Comparison of ENCODE assay signal across 8 cellular contexts in the genomic region with DNA sequence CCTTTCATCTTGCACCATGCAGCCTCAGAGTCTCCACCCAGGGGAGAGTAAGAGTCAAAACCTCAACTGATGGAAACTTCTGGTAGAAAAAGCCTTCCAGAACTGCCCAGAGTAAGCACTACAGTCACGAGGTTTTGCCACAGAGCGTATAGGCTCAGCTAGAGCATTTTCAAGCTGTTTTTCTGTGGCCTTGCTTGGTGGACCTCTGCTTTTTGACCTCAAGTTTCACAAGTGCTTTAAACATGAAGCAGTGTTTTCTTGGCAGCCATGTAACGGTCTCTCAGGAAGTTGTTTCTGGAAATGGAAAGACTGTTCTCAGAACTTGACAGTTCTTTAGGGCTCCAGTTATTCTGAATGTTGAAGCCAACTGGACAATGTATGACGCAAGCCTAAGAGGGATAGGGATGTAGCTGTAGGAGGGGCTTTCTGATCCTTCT.
A peak's percentile ranks its signal among the peaks of the same experiment; 100 is the strongest.
DNase-seq lines count a peak whose midpoint lies in the region; ATAC-seq and TF ChIP-seq lines count a peak whose summit lies in the region.

No MANE protein-coding gene starts in this region.

- no peaks in the 10 kb centered on the region for H3K9me3 Mint-ChIP-seq in osteocyte (ENCODE audit: unreplicated experiment)

- H3K9me3 ChIP-seq in SK-N-SH, result no peaks in the 10 kb centered on the region

- H3K4me2 ChIP-seq in SK-N-SH, result no peak overlapping the region

- no peak overlapping the region for H3K4me3 Mint-ChIP-seq in osteocyte (ENCODE audit: unreplicated experiment)

- no peaks in the 10 kb centered on the region for H3K9me2 ChIP-seq in SK-N-SH

- H3K79me2 ChIP-seq in SK-N-SH (ENCODE audit: insufficient read depth), result no peaks in the 10 kb centered on the region

- no peaks in the 10 kb centered on the region for H3K36me3 Mint-ChIP-seq in osteocyte (ENCODE audit: unreplicated experiment)

- ATAC-seq in GM18867 (IDR thresholded peaks at IDR 0.05; ENCODE audit: unreplicated experiment), result peak; percentile 89
- peak; percentile 74 for ATAC-seq in HG03060 (IDR thresholded peaks at IDR 0.05; ENCODE audit: low read depth, unreplicated experiment)

- H3K4me3 ChIP-seq in astrocyte of the spinal cord (ENCODE audit: low read depth, low read length) (no peak overlapping the region), SK-N-SH (ENCODE audit: low read depth in 2 of 2, low read length in 1 of 2) (no peak overlapping the region)

- POLR2A ChIA-PET in SK-N-SH (lab: Yijun Ruan, JAX), result no interaction called here

- H3K36me3 ChIP-seq in SK-N-SH (replicated peaks in 1 of 2; ENCODE audit: control insufficient read depth in 1 of 2, insufficient read depth in 2 of 2, low read length in 1 of 2), result no peaks in the 10 kb centered on the region

- in situ Hi-C loops in astrocyte of the spinal cord (cut with HindIII; ENCODE audit: low sequenced_read_pairs), result no loop called here

- no peak for TF ChIP-seq EP300 in SK-N-SH (IDR thresholded peaks at IDR 0.05; ENCODE audit: borderline replicate concordance in 1 of 2, low read depth in 1 of 2, low read length in 1 of 2)

- no peak overlapping the region for H2AFZ ChIP-seq in SK-N-SH (ENCODE audit: low read depth)

- H3K27ac ChIP-seq in SK-N-SH (ENCODE audit: low read depth in 2 of 2, low read length in 1 of 2), result no peak overlapping the region

- H3K9ac ChIP-seq in SK-N-SH, result no peak overlapping the region

- peaks cover 37% of the 10 kb centered on the region for H3K4me1 Mint-ChIP-seq in osteocyte (ENCODE audit: unreplicated experiment)

- H4K20me1 ChIP-seq in SK-N-SH (ENCODE audit: insufficient read depth), result no peaks in the 10 kb centered on the region

- peak; percentile 35 for DNase-seq in astrocyte of the spinal cord (ENCODE audit: low read depth, low spot score)
- DNase-seq in pons (ENCODE audit: low spot score), result peak; percentile 62
- DNase-seq in SK-N-SH, result no peak
- no peak for DNase-seq in osteocyte (ENCODE audit: extremely low spot score, unreplicated experiment)
- no peak for DNase-seq in COLO829 (ENCODE audit: low spot score)
- no peak for DNase-seq in NCI-H82 treated with DMSO at 0.1 percent for 48 hours (lab: John Stamatoyannopoulos, UW; ENCODE audit: unreplicated experiment)

- H3K27ac Mint-ChIP-seq in osteocyte (ENCODE audit: unreplicated experiment), result no peak overlapping the region

- no peaks in the 10 kb centered on the region for H3F3A ChIP-seq in SK-N-SH (replicated peaks; ENCODE audit: insufficient read depth)

- CTCF ChIA-PET in SK-N-SH (lab: Yijun Ruan, JAX), result interaction anchor here (0.9 kb wide), 1 partner anchor 139 kb away, joined by 3 read pairs; no protein-coding TSS in a partner anchor

- no peak for TF ChIP-seq RAD21 in SK-N-SH (IDR thresholded peaks at IDR 0.05; ENCODE audit: low read length)

- H3K27me3 ChIP-seq in SK-N-SH (ENCODE audit: insufficient read depth), result no peaks in the 10 kb centered on the region

- H3K4me1 ChIP-seq in SK-N-SH (ENCODE audit: control insufficient read depth in 1 of 2, insufficient read depth in 2 of 2, low read depth in 1 of 2, low read length in 1 of 2), result no peaks in the 10 kb centered on the region; a peak in 1 of 4 replicates

- WGBS in SK-N-SH (ENCODE audit: low lambda C conversion rate), result 88% methylated on average over 4 of the region's 4 CpGs

- H3K27me3 Mint-ChIP-seq in osteocyte (ENCODE audit: unreplicated experiment), result no peaks in the 10 kb centered on the region

- TF ChIP-seq CTCF in astrocyte of the spinal cord (IDR thresholded peaks at IDR 0.05; ENCODE audit: low read depth, low read length) (no peak), SK-N-SH (IDR thresholded peaks at IDR 0.05) (no peak), osteocyte (IDR thresholded peaks at IDR 0.05) (no peak)

TF ChIP-seq in SK-N-SH, 30 proteins besides CTCF, POLR2A, EP300 and RAD21:
- no peak for TF ChIP-seq GATA2 (CRISPR knock-in tag; IDR thresholded peaks at IDR 0.05)
- TF ChIP-seq TAF1 (IDR thresholded peaks at IDR 0.05; ENCODE audit: borderline replicate concordance, low read depth, low read length), result no peak
- no peak for TF ChIP-seq SMC3 (IDR thresholded peaks at IDR 0.05; ENCODE audit: low read depth, low read length)
- TF ChIP-seq, protein P1, sequence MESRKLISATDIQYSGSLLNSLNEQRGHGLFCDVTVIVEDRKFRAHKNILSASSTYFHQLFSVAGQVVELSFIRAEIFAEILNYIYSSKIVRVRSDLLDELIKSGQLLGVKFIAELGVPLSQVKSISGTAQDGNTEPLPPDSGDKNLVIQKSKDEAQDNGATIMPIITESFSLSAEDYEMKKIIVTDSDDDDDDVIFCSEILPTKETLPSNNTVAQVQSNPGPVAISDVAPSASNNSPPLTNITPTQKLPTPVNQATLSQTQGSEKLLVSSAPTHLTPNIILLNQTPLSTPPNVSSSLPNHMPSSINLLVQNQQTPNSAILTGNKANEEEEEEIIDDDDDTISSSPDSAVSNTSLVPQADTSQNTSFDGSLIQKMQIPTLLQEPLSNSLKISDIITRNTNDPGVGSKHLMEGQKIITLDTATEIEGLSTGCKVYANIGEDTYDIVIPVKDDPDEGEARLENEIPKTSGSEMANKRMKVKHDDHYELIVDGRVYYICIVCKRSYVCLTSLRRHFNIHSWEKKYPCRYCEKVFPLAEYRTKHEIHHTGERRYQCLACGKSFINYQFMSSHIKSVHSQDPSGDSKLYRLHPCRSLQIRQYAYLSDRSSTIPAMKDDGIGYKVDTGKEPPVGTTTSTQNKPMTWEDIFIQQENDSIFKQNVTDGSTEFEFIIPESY (IDR thresholded peaks at IDR 0.05; ENCODE audit: borderline replicate concordance, low read depth), result no peak
- no peak for TF ChIP-seq IRF3 (IDR thresholded peaks at IDR 0.05; ENCODE audit: low read depth, low read length)
- TF ChIP-seq, protein P2, sequence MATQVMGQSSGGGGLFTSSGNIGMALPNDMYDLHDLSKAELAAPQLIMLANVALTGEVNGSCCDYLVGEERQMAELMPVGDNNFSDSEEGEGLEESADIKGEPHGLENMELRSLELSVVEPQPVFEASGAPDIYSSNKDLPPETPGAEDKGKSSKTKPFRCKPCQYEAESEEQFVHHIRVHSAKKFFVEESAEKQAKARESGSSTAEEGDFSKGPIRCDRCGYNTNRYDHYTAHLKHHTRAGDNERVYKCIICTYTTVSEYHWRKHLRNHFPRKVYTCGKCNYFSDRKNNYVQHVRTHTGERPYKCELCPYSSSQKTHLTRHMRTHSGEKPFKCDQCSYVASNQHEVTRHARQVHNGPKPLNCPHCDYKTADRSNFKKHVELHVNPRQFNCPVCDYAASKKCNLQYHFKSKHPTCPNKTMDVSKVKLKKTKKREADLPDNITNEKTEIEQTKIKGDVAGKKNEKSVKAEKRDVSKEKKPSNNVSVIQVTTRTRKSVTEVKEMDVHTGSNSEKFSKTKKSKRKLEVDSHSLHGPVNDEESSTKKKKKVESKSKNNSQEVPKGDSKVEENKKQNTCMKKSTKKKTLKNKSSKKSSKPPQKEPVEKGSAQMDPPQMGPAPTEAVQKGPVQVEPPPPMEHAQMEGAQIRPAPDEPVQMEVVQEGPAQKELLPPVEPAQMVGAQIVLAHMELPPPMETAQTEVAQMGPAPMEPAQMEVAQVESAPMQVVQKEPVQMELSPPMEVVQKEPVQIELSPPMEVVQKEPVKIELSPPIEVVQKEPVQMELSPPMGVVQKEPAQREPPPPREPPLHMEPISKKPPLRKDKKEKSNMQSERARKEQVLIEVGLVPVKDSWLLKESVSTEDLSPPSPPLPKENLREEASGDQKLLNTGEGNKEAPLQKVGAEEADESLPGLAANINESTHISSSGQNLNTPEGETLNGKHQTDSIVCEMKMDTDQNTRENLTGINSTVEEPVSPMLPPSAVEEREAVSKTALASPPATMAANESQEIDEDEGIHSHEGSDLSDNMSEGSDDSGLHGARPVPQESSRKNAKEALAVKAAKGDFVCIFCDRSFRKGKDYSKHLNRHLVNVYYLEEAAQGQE (IDR thresholded peaks at IDR 0.05; ENCODE audit: low read depth, low read length), result no peak
- TF ChIP-seq GABPA (IDR thresholded peaks at IDR 0.05; ENCODE audit: low read depth), result no peak
- TF ChIP-seq JUND (IDR thresholded peaks at IDR 0.05), result no peak
- no peak for TF ChIP-seq RXRA (IDR thresholded peaks at IDR 0.05; ENCODE audit: borderline replicate concordance, low read depth)
- no peak for TF ChIP-seq TCF12 (IDR thresholded peaks at IDR 0.05)
- no peak for TF ChIP-seq RFX5 (IDR thresholded peaks at IDR 0.05; ENCODE audit: low read length)
- TF ChIP-seq, protein P3, sequence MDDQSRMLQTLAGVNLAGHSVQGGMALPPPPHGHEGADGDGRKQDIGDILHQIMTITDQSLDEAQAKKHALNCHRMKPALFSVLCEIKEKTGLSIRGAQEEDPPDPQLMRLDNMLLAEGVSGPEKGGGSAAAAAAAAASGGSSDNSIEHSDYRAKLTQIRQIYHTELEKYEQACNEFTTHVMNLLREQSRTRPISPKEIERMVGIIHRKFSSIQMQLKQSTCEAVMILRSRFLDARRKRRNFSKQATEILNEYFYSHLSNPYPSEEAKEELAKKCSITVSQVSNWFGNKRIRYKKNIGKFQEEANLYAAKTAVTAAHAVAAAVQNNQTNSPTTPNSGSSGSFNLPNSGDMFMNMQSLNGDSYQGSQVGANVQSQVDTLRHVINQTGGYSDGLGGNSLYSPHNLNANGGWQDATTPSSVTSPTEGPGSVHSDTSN (IDR thresholded peaks at IDR 0.05), result no peak
- TF ChIP-seq ELF1 (IDR thresholded peaks at IDR 0.05), result no peak
- no peak for TF ChIP-seq TEAD4 (IDR thresholded peaks at IDR 0.05; ENCODE audit: borderline replicate concordance, insufficient read depth)

Comparison
In these comparisons a context has a peak if more than half of its experiments do, and no peak if none do; other contexts are left out.
1. DNase-seq: peak in astrocyte of the spinal cord (single experiment) and pons (single experiment); none in SK-N-SH (single experiment), osteocyte (single experiment), COLO829 (single experiment) and NCI-H82 treated with DMSO at 0.1 percent for 48 hours (single experiment).